Comparison of ENCODE assay signal across 8 cellular contexts in the genomic region with DNA sequence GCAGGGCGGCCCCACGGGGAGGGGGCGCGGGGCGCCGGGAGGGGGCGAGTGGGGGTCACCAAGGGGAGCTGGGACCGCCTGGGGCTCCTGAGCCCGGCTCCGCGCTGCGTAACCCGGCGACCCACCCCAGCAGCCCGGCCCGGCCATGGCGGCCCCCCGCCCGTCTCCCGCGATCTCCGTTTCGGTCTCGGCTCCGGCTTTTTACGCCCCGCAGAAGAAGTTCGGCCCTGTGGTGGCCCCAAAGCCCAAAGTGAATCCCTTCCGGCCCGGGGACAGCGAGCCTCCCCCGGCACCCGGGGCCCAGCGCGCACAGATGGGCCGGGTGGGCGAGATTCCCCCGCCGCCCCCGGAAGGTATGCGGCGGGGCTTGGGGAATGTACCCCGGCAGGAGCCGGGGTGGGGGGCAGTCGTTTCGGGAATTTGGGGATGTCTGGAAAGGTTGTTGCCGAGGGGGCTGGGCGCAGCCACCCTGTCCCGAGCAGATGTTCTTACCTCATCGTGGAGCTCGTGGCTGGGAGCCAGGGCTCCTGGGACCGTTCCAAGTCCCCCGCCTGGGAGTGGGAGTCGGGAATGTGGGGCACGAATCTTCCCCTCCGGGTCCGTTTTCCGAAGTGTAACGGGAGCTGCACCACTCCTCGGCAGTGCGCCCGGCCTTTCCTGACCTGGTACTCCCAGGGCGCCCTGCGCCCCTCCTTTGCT. TPM values are rescaled to one million over a fixed set of nuclear protein-coding genes. Genes with fewer than 3 reads are reported as not detected.
DNase-seq lines count a peak whose midpoint lies in the region; ATAC-seq, FAIRE-seq and TF ChIP-seq lines count a peak whose summit lies in the region.

No MANE protein-coding gene starts in this region.

- no peak for TF ChIP-seq CTCF in DND-41 (IDR thresholded peaks at IDR 0.05; ENCODE audit: borderline replicate concordance, extremely low read depth, low read length, poor library complexity, severe bottlenecking)
- no peak for TF ChIP-seq CTCF in pancreas (IDR thresholded peaks at IDR 0.05)

- no peak for ATAC-seq in DND-41 (ENCODE audit: insufficient read depth, low read depth)
- ATAC-seq in GM21381 (IDR thresholded peaks at IDR 0.05; ENCODE audit: unreplicated experiment), result peak; percentile 12
- ATAC-seq in Right ventricle myocardium superior (ENCODE audit: poor library complexity), result peak; percentile 1
- peak in 1 of 4 donors; percentile 2 for ATAC-seq in pancreas

- no peak for FAIRE-seq in pancreas (lab: Jason Lieb, UNC)

- peak overlapping the region; percentile 100; the same call in 1 of the 2 replicates for H3K4me2 ChIP-seq in DND-41 (ENCODE audit: insufficient read depth, low read length)

- whole genome bisulfite sequencing in pancreas, 2 donors, result 6 to 7% methylated on average over 51 to 64 of the region's 64 CpGs

- H3K9me3 ChIP-seq in DND-41 (ENCODE audit: insufficient read depth, low read length, severe bottlenecking) (no peaks in the 10 kb centered on the region), pancreas (no peaks in the 10 kb centered on the region)

- intact Hi-C loops in Right ventricle myocardium superior (cut with DNase I), result loop anchor here (10.0 kb wide), 1 partner anchor 97 kb away; a partner anchor contains a TSS
- intact Hi-C loops in pancreas (cut with DNase I), result no loop called here

- H3K27me3 ChIP-seq in DND-41 (ENCODE audit: insufficient read depth, low read length, poor library complexity), result no peaks in the 10 kb centered on the region
- no peaks in the 10 kb centered on the region for H3K27me3 ChIP-seq in pancreas

- H3K79me2 ChIP-seq in DND-41 (ENCODE audit: insufficient read depth, low read length), result no peaks in the 10 kb centered on the region

- H2AFZ ChIP-seq in DND-41 (ENCODE audit: low read depth, low read length), result no peak overlapping the region

- H3K27ac ChIP-seq in DND-41 (ENCODE audit: low read length), result no peak overlapping the region
- peak overlapping the region; percentile 83 to 94 (median 92) for H3K27ac ChIP-seq in pancreas

- H3K9ac ChIP-seq in DND-41 (ENCODE audit: low read depth, low read length), result peak overlapping the region; percentile 89; the same call in 1 of the 2 replicates

- H3K4me1 ChIP-seq in DND-41 (ENCODE audit: insufficient read depth, low read length) (peaks cover 21% of the 10 kb centered on the region), pancreas (peaks cover 0 to 8% (median 0%) of the 10 kb centered on the region in 3 donors)

- H4K20me1 ChIP-seq in DND-41 (ENCODE audit: insufficient read depth, low read length), result no peaks in the 10 kb centered on the region

- H3K36me3 ChIP-seq in DND-41 (ENCODE audit: insufficient read depth, low read length) (no peaks in the 10 kb centered on the region), pancreas (no peaks in the 10 kb centered on the region)

- DNase-seq in DND-41 (no peak), HK-2 (ENCODE audit: unreplicated experiment) (peak; percentile 60), Right ventricle myocardium superior (peak; percentile 88), pancreas (peak; percentile 51 to 93 (median 82)), cerebellar nuclear complex (lab: John Stamatoyannopoulos, UW) (no peak), ecto neural progenitor cell (ENCODE audit: low spot score) (no peak)
- peak; percentile 68 for DNase-seq in activated CD8-positive, alpha-beta memory T cell treated with anti-CD3 and anti-CD28 coated beads, Interleukin-2, amount 50 U/mL, for 48 hours

- H3K4me3 ChIP-seq in DND-41 (ENCODE audit: low read depth in 1 of 2, low read length in 2 of 2), result 0 out of 4 replicates have a peak overlapping the region, but pooled peaks of 1 of the 2 experiments have one; percentile 93
- peak overlapping the region; percentile 70 to 99 (median 84) for H3K4me3 ChIP-seq in pancreas

RNA-seq across cellular contexts. Expression of a gene that starts 0.4 kb away (rescaled TPM):
- 69.8 TPM for total RNA-seq in Right ventricle myocardium superior
- 10 to 100 TPM; 29.1 to 73.8 (median 38.4) TPM for total RNA-seq in pancreas
- polyA plus RNA-seq in pancreas, result 10 to 100 TPM; 57.6 to 63.1 TPM

RNA-seq across cellular contexts. Expression of a gene that starts 19.1 kb away (rescaled TPM):
- 0.59 TPM for total RNA-seq in Right ventricle myocardium superior
- under 1 TPM; 0.05 to 0.25 (median 0.15) TPM for total RNA-seq in pancreas
- polyA plus RNA-seq in pancreas, result under 1 TPM; 0.08 to 0.09 TPM

RNA-seq across cellular contexts. Expression of a gene that starts 27.1 kb away (rescaled TPM):
- total RNA-seq in Right ventricle myocardium superior, result 0.08 TPM
- total RNA-seq in pancreas, result 1 to 10 TPM; 5.3 to 9.0 (median 7.3) TPM
- 10 to 100 TPM; 11.1 to 14.2 TPM for polyA plus RNA-seq in pancreas

Comparison
In these comparisons a context has a peak if more than half of its experiments do, and no peak if none do; other contexts are left out.
1. DNase-seq: peak in HK-2 (single experiment), activated CD8-positive, alpha-beta memory T cell treated with anti-CD3 and anti-CD28 coated beads, Interleukin-2, amount 50 U/mL, for 48 hours (single experiment), Right ventricle myocardium superior (single experiment) and pancreas (6 of 6); none in DND-41 (single experiment), cerebellar nuclear complex (0 of 2) and ecto neural progenitor cell (single experiment).